ENCODE assay signal across 8 cellular contexts in the genomic region with DNA sequence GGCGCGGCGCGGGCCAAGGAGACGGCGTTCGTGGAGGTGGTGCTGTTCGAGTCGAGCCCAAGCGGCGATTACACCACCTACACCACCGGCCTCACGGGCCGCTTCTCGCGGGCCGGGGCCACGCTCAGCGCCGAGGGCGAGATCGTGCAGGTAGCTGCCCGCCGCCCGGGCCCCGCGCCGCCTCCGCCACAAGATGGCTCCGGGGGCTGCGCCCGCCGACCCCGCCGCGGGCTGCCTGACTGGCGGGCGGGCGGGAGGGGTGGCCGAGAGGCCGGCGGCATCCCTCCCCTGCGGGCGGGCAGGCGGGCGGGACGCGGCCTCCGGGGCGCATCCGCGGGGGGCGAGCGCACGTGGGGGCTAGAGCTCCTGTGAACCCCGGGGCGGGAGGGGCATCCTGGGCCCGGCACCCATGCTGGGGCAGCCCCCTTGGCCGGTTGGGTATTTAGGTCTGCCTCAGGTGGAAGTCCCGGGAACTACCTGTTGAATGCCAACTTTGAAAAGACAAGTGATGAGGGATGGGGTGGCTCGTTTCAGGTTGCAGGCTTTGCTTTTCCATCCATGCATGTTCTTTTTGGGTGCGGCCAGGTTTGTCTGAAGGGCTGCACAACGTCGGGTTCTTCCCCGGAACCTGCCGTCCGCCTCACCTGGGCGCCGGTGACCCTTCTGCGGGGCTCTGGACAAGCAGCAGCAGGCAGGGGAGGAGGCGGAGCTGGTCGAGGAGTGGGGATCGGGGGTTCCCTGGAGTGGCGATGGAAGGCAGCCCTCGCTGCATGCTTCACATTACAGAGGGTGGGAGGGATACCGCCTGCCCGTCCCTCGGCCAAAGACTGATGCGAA. TPM values are rescaled to one million over a fixed set of nuclear protein-coding genes. Genes with fewer than 3 reads are reported as not detected.
DNase-seq lines count a peak whose midpoint lies in the region; ATAC-seq and TF ChIP-seq lines count a peak whose summit lies in the region.

No MANE protein-coding gene starts in this region.

- dilution Hi-C loops in mammary epithelial cell (cut with HindIII; ENCODE audit: low sequenced_read_pairs): no loop called here

- no peaks in the 10 kb centered on the region for H3K36me3 ChIP-seq in mammary epithelial cell (ENCODE audit: insufficient read depth, low read length)

- peak in 8 of 10 experiments; percentile 5 to 43 (median 24) for DNase-seq in CD4-positive, alpha-beta T cell
- DNase-seq in T-helper 9 cell (peak; percentile 38), mammary epithelial cell (peak; percentile 53), MV-4-11 (lab: John Stamatoyannopoulos, UW) (no peak), kidney glomerular epithelial cell (lab: John Stamatoyannopoulos, UW) (no peak)
- peak; percentile 4 for DNase-seq in stimulated activated CD8-positive, alpha-beta memory T cell treated with anti-CD3 and anti-CD28 coated beads, Interleukin-12 subunit alpha, Interleukin-12 subunit beta, amount 100 ng/mL, for 1 hour (ENCODE audit: low read depth)

- H4K20me1 ChIP-seq in mammary epithelial cell (ENCODE audit: insufficient read depth, low read length): no peaks in the 10 kb centered on the region

- no peaks in the 10 kb centered on the region for H3K9me3 ChIP-seq in CD4-positive, alpha-beta T cell (ENCODE audit: control insufficient read depth, low read length)
- H3K9me3 ChIP-seq in mammary epithelial cell (replicated peaks; ENCODE audit: insufficient read depth, low read length): no peaks in the 10 kb centered on the region

- POLR2A ChIA-PET in CD4-positive, alpha-beta T cell (lab: Charles Lee): interaction anchor here (0.9 to 2.3 kb wide), 6 partner anchors 16 to 142 kb away, joined by 3 to 19 read pairs (median 4); partner anchors contain the start of genes CHEK2, HSCB and XBP1

- peaks cover 29% of the 10 kb centered on the region for H3K27me3 Mint-ChIP-seq in CD4-positive, alpha-beta T cell

- no peak for TF ChIP-seq CTCF in CD4-positive, alpha-beta T cell (IDR thresholded peaks at IDR 0.05)
- peak; percentile 11 to 34 for TF ChIP-seq CTCF in mammary epithelial cell (conservative IDR thresholded peaks at IDR 0.05 in 1 of 2, IDR thresholded peaks at IDR 0.05 in 1 of 2; ENCODE audit: extremely low read depth in 1 of 2, insufficient read depth in 1 of 2, low read depth in 1 of 2, low read length in 2 of 2)

- no peaks in the 10 kb centered on the region for H3K9me3 Mint-ChIP-seq in CD4-positive, alpha-beta T cell

- peak; percentile 13 for ATAC-seq in CD4-positive, alpha-beta T cell (ENCODE audit: poor library complexity)
- peak; percentile 30 for ATAC-seq in HG02885 (IDR thresholded peaks at IDR 0.05; ENCODE audit: poor library complexity, unreplicated experiment)

- no TSS peak for BruUV-seq in mammary epithelial cell (replicated peaks; lab: Mats Ljungman, UMichigan)

- H3K36me3 Mint-ChIP-seq in CD4-positive, alpha-beta T cell (ENCODE audit: low read depth): peaks cover 4% of the 10 kb centered on the region

- peak overlapping the region; percentile 83 for H3K4me3 Mint-ChIP-seq in CD4-positive, alpha-beta T cell

- WGBS in mammary epithelial cell (ENCODE audit: low coverage, missing lambda C conversion rate): 6% methylated on average over 11 of the region's 79 CpGs

- peaks cover 7% of the 10 kb centered on the region for H3K27me3 ChIP-seq in CD4-positive, alpha-beta T cell (ENCODE audit: control insufficient read depth, insufficient read depth, low read length)
- H3K27me3 ChIP-seq in mammary epithelial cell (ENCODE audit: insufficient read depth, low read length): no peaks in the 10 kb centered on the region
- no peaks in the 10 kb centered on the region for H3K27me3 ChIP-seq in layer of hippocampus (ENCODE audit: control insufficient read depth, insufficient read depth, low read length)

- no peak overlapping the region for H3K27ac Mint-ChIP-seq in CD4-positive, alpha-beta T cell

- peak overlapping the region; percentile 56 to 72 (median 57) for H3K4me3 ChIP-seq in mammary epithelial cell (replicated peaks in 1 of 3; ENCODE audit: insufficient read depth in 1 of 3, low read depth in 2 of 3, low read length in 3 of 3)

- peaks cover 23% of the 10 kb centered on the region for H3K4me1 ChIP-seq in mammary epithelial cell (ENCODE audit: insufficient read depth, low read length)

- in situ Hi-C loops in mammary epithelial cell (cut with MboI; ENCODE audit: low sequenced_read_pairs in 2 of 2): no loop called here

- H3K27ac ChIP-seq in CD4-positive, alpha-beta T cell (ENCODE audit: low read depth, low read length): no peak overlapping the region
- H3K27ac ChIP-seq in mammary epithelial cell (ENCODE audit: insufficient read depth, low read depth, low read length) (peak overlapping the region; percentile 16), layer of hippocampus (ENCODE audit: low read depth, low read length) (peak overlapping the region; percentile 38)

- peak overlapping the region; percentile 79 for H3K4me2 ChIP-seq in mammary epithelial cell (ENCODE audit: insufficient read depth, low read depth, low read length)

- peaks cover 23% of the 10 kb centered on the region for H3K4me1 Mint-ChIP-seq in CD4-positive, alpha-beta T cell (ENCODE audit: low read depth)

- H2AFZ ChIP-seq in mammary epithelial cell (ENCODE audit: low read depth, low read length): peak overlapping the region; percentile 61

- H3K79me2 ChIP-seq in mammary epithelial cell (ENCODE audit: insufficient read depth, low read length): peaks cover 51% of the 10 kb centered on the region

- H3K9ac ChIP-seq in mammary epithelial cell (ENCODE audit: insufficient read depth, low read length): peak overlapping the region; percentile 63

- CTCF ChIA-PET in CD4-positive, alpha-beta T cell (lab: Charles Lee): no interaction called here
- CTCF ChIA-PET in mammary epithelial cell (lab: Charles Lee; ENCODE audit: low non-redundant PET): no interaction called here

- intact Hi-C loops in CD4-positive, alpha-beta T cell (cut with DNase I, micrococcal nuclease): loop anchor here (1.0 to 10.0 kb wide), 7 partner anchors 79 to 967 kb away; partner anchors contain the start of genes CHEK2 (in 1 of the 2), EWSR1 (in 1 of the 2), KREMEN1 (in 1 of the 2) and PITPNB (in 1 of the 2)
- intact Hi-C loops in mammary epithelial cell (cut with micrococcal nuclease): loop anchor here (1.0 to 10.0 kb wide), 7 partner anchors 15 to 271 kb away; partner anchors contain the start of gene XBP1

RNA-seq across cellular contexts. Expression of gene ZNRF3, which starts 0.8 kb away (rescaled TPM):
- total RNA-seq in CD4-positive, alpha-beta T cell: under 1 TPM; 0.38 to 0.61 TPM
- total RNA-seq in mammary epithelial cell: 10 to 100 TPM in 1 of 2 donors, 1 to 10 TPM in 1; 9.5 to 14.5 TPM
- polyA plus RNA-seq in mammary epithelial cell: 5.2 TPM
- 9.8 TPM for polyA minus RNA-seq in mammary epithelial cell

Comparison
In these comparisons a context has a peak if more than half of its experiments do, and no peak if none do; other contexts are left out.
1. DNase-seq: peak in CD4-positive, alpha-beta T cell (8 of 10), T-helper 9 cell (single experiment), mammary epithelial cell (single experiment) and stimulated activated CD8-positive, alpha-beta memory T cell treated with anti-CD3 and anti-CD28 coated beads, Interleukin-12 subunit alpha, Interleukin-12 subunit beta, amount 100 ng/mL, for 1 hour (single experiment); none in MV-4-11 (single experiment) and kidney glomerular epithelial cell (single experiment).
2. RNA of gene ZNRF3, which starts 0.8 kb away (total RNA-seq): 9.5 to 14.5 TPM in mammary epithelial cell; 0.38 to 0.61 TPM in CD4-positive, alpha-beta T cell; every median in the first group is over 4 times any median in the second.